8 cellular contexts compared by ENCODE assay signal in the genomic region with DNA sequence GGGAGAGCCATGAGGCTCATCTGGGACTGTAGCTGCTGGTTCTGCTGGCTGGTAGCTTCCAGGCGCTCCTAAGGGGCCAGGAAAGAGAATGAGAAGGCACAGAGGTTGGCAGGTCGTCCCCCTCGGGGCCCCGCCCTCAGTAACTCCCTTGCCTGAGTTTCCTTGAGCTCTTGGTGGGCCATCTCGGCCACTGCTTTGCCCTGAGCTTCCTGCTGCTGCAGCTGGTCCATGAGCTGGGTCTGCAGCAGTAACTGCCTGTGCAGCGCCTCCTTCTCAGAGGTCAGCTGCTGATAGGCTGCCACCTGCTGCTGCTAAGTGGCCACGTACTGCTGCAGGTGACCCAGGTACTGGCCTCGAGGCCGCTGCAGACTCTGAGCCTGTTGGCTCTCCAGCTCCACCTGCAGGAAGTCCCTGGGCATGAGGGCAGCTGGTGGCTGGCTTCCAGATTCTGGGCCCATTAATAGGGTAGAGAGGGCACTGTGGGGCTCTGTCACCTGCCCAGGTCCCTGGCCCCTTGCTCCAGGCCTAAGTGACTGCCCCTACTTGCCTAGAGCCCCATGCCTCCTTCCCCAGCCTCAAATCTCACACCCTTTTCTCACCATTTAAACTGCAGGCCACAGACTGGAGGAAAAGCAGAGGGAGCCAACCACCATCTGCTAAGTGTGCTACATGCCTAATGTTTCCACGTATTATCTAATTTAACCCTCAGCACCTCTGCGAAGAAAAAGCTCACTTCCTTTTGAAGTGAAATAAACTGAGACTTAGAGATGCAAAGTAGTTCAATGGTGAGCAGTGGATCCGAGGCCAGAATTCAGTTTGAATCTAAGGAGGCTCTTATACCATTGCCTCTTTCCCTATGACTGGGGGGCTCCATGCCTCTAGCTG. TPM values are rescaled to one million over a fixed set of nuclear protein-coding genes. Genes with fewer than 3 reads are reported as not detected.
DNase-seq lines count a peak whose midpoint lies in the region; ATAC-seq and TF ChIP-seq lines count a peak whose summit lies in the region.

No MANE protein-coding gene starts in this region.

- no peaks in the 10 kb centered on the region for H3K36me3 ChIP-seq in colonic mucosa

- H3K9me3 Mint-ChIP-seq in WTC11, result no peaks in the 10 kb centered on the region
- H3K9me3 Mint-ChIP-seq in stimulated activated naive CD8-positive, alpha-beta T cell treated with anti-CD3 and anti-CD28 coated beads, Interleukin-15, amount 100 ng/mL, for 72 hours, result no peaks in the 10 kb centered on the region

- no peak overlapping the region for H3K27ac ChIP-seq in colonic mucosa

- DNase-seq in NCI-H82 (lab: John Stamatoyannopoulos, UW), result peak; percentile 68
- DNase-seq in NCI-H82 treated with DMSO at 0.1 percent for 48 hours (lab: John Stamatoyannopoulos, UW; ENCODE audit: unreplicated experiment), result no peak
- DNase-seq in NCI-H1417 (lab: John Stamatoyannopoulos, UW), result peak; percentile 76 to 94 (median 82)
- peak; percentile 92 for DNase-seq in WTC11 (ENCODE audit: low spot score)
- peak; percentile 85 for DNase-seq in colonic mucosa
- DNase-seq in lung microvascular endothelial cell (ENCODE audit: low read depth in 2 of 2), result peak; percentile 34 to 61
- DNase-seq in stimulated activated naive CD8-positive, alpha-beta T cell treated with anti-CD3 and anti-CD28 coated beads, Interleukin-15, amount 100 ng/mL, for 72 hours, result peak; percentile 58 to 68

- intact Hi-C loops in colonic mucosa (cut with DNase I), result loop anchor here (5.0 kb wide), 1 partner anchor 76 kb away; no protein-coding TSS in a partner anchor

- H3K4me1 ChIP-seq in colonic mucosa, result no peaks in the 10 kb centered on the region

- H3K36me3 Mint-ChIP-seq in WTC11, result no peaks in the 10 kb centered on the region

- H3K27me3 ChIP-seq in colonic mucosa, result no peaks in the 10 kb centered on the region

- H3K27ac Mint-ChIP-seq in WTC11, result peak overlapping the region; percentile 53; the same call in 1 of the 2 replicates
- H3K27ac Mint-ChIP-seq in stimulated activated naive CD8-positive, alpha-beta T cell treated with anti-CD3 and anti-CD28 coated beads, Interleukin-15, amount 100 ng/mL, for 72 hours, result no peak overlapping the region

- H3K4me3 Mint-ChIP-seq in WTC11, result peak overlapping the region; percentile 36
- H3K4me3 Mint-ChIP-seq in stimulated activated naive CD8-positive, alpha-beta T cell treated with anti-CD3 and anti-CD28 coated beads, Interleukin-15, amount 100 ng/mL, for 72 hours, result no peak overlapping the region

- H3K9me3 ChIP-seq in colonic mucosa, result no peaks in the 10 kb centered on the region

- POLR2A ChIA-PET in WTC11 (lab: Charles Lee), result interaction anchor here (1.1 to 1.4 kb wide), 3 partner anchors 11 to 76 kb away, joined by 3 to 5 read pairs (median 4); a partner anchor contains a TSS

- H3K9ac ChIP-seq in colonic mucosa (ENCODE audit: low read depth in 2 of 2, low read length in 2 of 2), result no peak overlapping the region

- peak; percentile 94 for ATAC-seq in WTC11
- peak; percentile 88 for ATAC-seq in stimulated activated naive CD8-positive, alpha-beta T cell treated with anti-CD3 and anti-CD28 coated beads, Interleukin-15, amount 100 ng/mL, for 72 hours
- ATAC-seq in GM21717 (IDR thresholded peaks at IDR 0.05; ENCODE audit: unreplicated experiment), result no peak

- H3K4me3 ChIP-seq in colonic mucosa, result no peak overlapping the region

- H3K27me3 Mint-ChIP-seq in WTC11 (ENCODE audit: low read depth), result peaks cover 11% of the 10 kb centered on the region
- no peaks in the 10 kb centered on the region for H3K27me3 Mint-ChIP-seq in stimulated activated naive CD8-positive, alpha-beta T cell treated with anti-CD3 and anti-CD28 coated beads, Interleukin-15, amount 100 ng/mL, for 72 hours

- CTCF ChIA-PET in WTC11 (lab: Charles Lee), result interaction anchor here (0.6 to 3.6 kb wide), 47 partner anchors 8 to 1044 kb away, joined by 3 to 116 read pairs (median 4); a partner anchor contains a TSS

- peaks cover 6% of the 10 kb centered on the region for H3K4me1 Mint-ChIP-seq in WTC11
- peaks cover 9% of the 10 kb centered on the region for H3K4me1 Mint-ChIP-seq in stimulated activated naive CD8-positive, alpha-beta T cell treated with anti-CD3 and anti-CD28 coated beads, Interleukin-15, amount 100 ng/mL, for 72 hours

- TF ChIP-seq CTCF in WTC11 (IDR thresholded peaks at IDR 0.05) (peak; percentile 65), colonic mucosa (IDR thresholded peaks at IDR 0.05) (peak; percentile 85)

TF ChIP-seq in WTC11, 78 proteins besides CTCF, POLR2A, EP300 and RAD21 (continues in another document):
- TF ChIP-seq, protein P1, sequence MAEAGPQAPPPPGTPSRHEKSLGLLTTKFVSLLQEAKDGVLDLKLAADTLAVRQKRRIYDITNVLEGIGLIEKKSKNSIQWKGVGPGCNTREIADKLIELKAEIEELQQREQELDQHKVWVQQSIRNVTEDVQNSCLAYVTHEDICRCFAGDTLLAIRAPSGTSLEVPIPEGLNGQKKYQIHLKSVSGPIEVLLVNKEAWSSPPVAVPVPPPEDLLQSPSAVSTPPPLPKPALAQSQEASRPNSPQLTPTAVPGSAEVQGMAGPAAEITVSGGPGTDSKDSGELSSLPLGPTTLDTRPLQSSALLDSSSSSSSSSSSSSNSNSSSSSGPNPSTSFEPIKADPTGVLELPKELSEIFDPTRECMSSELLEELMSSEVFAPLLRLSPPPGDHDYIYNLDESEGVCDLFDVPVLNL (CRISPR knock-in tag; IDR thresholded peaks at IDR 0.05; ENCODE audit: borderline replicate concordance, low read depth), result no peak
- TF ChIP-seq SP1 (CRISPR knock-in tag; conservative IDR thresholded peaks at IDR 0.05) (peak; percentile 52; the same call in 1 of the 2 replicates), SMAD4 (CRISPR knock-in tag; IDR thresholded peaks at IDR 0.05) (no peak), FOXJ3 (CRISPR knock-in tag; IDR thresholded peaks at IDR 0.05; ENCODE audit: borderline replicate concordance) (no peak), CREB1 (CRISPR knock-in tag; IDR thresholded peaks at IDR 0.05) (no peak), ZNF317 (CRISPR knock-in tag; IDR thresholded peaks at IDR 0.05; ENCODE audit: borderline replicate concordance, low read depth) (no peak), NFATC4 (CRISPR knock-in tag; IDR thresholded peaks at IDR 0.05) (no peak), FOXK1 (CRISPR knock-in tag; IDR thresholded peaks at IDR 0.05) (peak; percentile 33; the same call in 1 of the 2 replicates), ZNF423 (CRISPR knock-in tag; IDR thresholded peaks at IDR 0.05) (0 out of 2 replicates have a peak, but pooled peaks have one; percentile 11), GTF2I (CRISPR knock-in tag; conservative IDR thresholded peaks at IDR 0.05) (no peak), EMX1 (CRISPR knock-in tag; IDR thresholded peaks at IDR 0.05) (no peak)
- TF ChIP-seq, protein P2, sequence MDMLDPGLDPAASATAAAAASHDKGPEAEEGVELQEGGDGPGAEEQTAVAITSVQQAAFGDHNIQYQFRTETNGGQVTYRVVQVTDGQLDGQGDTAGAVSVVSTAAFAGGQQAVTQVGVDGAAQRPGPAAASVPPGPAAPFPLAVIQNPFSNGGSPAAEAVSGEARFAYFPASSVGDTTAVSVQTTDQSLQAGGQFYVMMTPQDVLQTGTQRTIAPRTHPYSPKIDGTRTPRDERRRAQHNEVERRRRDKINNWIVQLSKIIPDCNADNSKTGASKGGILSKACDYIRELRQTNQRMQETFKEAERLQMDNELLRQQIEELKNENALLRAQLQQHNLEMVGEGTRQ (CRISPR knock-in tag; IDR thresholded peaks at IDR 0.05), result peak; percentile 57; the same call in 1 of the 2 replicates
- TF ChIP-seq, protein P3, sequence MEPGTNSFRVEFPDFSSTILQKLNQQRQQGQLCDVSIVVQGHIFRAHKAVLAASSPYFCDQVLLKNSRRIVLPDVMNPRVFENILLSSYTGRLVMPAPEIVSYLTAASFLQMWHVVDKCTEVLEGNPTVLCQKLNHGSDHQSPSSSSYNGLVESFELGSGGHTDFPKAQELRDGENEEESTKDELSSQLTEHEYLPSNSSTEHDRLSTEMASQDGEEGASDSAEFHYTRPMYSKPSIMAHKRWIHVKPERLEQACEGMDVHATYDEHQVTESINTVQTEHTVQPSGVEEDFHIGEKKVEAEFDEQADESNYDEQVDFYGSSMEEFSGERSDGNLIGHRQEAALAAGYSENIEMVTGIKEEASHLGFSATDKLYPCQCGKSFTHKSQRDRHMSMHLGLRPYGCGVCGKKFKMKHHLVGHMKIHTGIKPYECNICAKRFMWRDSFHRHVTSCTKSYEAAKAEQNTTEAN (CRISPR knock-in tag; IDR thresholded peaks at IDR 0.05), result no peak
- TF ChIP-seq, protein P4, sequence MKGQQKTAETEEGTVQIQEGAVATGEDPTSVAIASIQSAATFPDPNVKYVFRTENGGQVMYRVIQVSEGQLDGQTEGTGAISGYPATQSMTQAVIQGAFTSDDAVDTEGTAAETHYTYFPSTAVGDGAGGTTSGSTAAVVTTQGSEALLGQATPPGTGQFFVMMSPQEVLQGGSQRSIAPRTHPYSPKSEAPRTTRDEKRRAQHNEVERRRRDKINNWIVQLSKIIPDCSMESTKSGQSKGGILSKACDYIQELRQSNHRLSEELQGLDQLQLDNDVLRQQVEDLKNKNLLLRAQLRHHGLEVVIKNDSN (CRISPR knock-in tag; IDR thresholded peaks at IDR 0.05), result peak; percentile 74; the same call in 1 of the 2 replicates
- TF ChIP-seq, protein P5, sequence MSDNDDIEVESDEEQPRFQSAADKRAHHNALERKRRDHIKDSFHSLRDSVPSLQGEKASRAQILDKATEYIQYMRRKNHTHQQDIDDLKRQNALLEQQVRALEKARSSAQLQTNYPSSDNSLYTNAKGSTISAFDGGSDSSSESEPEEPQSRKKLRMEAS (CRISPR knock-in tag; IDR thresholded peaks at IDR 0.05), result peak; percentile 91
- TF ChIP-seq, protein P6, sequence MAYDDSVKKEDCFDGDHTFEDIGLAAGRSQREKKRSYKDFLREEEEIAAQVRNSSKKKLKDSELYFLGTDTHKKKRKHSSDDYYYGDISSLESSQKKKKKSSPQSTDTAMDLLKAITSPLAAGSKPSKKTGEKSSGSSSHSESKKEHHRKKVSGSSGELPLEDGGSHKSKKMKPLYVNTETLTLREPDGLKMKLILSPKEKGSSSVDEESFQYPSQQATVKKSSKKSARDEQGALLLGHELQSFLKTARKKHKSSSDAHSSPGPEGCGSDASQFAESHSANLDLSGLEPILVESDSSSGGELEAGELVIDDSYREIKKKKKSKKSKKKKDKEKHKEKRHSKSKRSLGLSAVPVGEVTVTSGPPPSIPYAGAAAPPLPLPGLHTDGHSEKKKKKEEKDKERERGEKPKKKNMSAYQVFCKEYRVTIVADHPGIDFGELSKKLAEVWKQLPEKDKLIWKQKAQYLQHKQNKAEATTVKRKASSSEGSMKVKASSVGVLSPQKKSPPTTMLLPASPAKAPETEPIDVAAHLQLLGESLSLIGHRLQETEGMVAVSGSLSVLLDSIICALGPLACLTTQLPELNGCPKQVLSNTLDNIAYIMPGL (CRISPR knock-in tag; IDR thresholded peaks at IDR 0.05), result 0 out of 2 replicates have a peak, but pooled peaks have one; percentile 53

RNA-seq across cellular contexts. Expression of a gene that starts 10.8 kb away (rescaled TPM):
- 18.1 to 21.1 TPM (median 20.7 TPM) in 3 replicates for total RNA-seq in WTC11 (2021)
- 10 to 100 TPM; 18.0 to 18.1 TPM for total RNA-seq in colonic mucosa
- total RNA-seq in lung microvascular endothelial cell, result 8.7 and 10.5 TPM in 2 replicates

RNA-seq across cellular contexts. Expression of a gene that starts 38.8 kb away (rescaled TPM):
- total RNA-seq in WTC11 (2021), result 114 to 130 TPM (median 121 TPM) in 3 replicates
- 100 to 1,000 TPM in 1 of 2 donors, 10 to 100 TPM in 1; 44.3 to 114 TPM for total RNA-seq in colonic mucosa
- 22.6 and 60.6 TPM in 2 replicates for total RNA-seq in lung microvascular endothelial cell
